In the genomic region with DNA sequence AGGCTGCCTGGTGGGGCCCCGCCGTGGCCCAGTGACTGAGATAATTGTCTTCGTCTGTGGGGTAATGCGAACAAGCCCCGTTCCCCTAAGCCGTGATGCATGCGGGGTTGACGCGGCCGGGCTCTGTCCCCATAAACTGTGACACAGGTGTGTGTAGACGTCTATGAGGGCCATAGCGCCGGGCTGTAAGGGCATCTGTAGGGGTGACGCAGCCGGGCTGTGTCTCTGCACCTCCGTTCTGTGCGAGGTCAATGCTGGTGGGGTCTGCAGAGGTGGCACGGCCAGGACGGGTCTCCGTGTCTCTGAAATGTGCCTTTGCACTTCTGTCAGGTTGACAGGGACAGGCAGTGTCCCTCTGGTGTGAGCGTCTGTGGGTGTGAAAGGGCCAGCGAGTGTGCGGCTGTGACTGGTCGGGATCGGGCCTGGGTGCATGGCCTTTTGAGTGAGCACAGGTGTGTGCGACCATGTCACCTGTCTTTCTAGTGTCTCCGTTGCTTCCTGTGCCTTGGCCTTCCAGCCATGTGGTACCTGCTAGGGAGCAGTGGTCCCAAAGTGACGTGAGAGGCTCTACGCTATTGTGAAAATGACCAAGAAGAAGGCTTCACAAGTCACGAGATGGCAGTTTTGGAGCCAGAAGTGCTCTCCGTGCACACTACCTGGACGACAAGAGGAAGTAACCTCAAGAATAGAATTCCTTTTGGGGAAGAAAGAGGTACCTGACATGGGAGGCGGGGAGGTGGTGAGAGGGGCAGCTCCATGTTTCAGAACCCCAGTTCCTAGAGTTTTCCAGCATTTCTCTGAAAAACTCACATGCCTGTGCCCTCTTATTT, we compare ENCODE assay signal across 8 cellular contexts.
A peak's percentile ranks its signal among the peaks of the same experiment; 100 is the strongest.
DNase-seq lines count a peak whose midpoint lies in the region; ATAC-seq, FAIRE-seq and TF ChIP-seq lines count a peak whose summit lies in the region.

No MANE protein-coding gene starts in this region.

- peak overlapping the region; percentile 95 for H2AFZ ChIP-seq in Loucy (ENCODE audit: low read length)

- H3K9me3 Mint-ChIP-seq in nephron: peaks cover 20% of the 10 kb centered on the region

- H3K4me2 ChIP-seq in BLaER1: peak overlapping the region; percentile 97
- H3K4me2 ChIP-seq in Loucy (ENCODE audit: low read depth, low read length, poor library complexity, severe bottlenecking): peak overlapping the region; percentile 76

- H3K79me2 ChIP-seq in Loucy (ENCODE audit: insufficient read depth, low read length): peaks cover 5% of the 10 kb centered on the region; the same call in 1 of the 2 replicates

- H3K36me3 Mint-ChIP-seq in nephron (ENCODE audit: low read depth): peaks cover 41% of the 10 kb centered on the region

- peaks cover 41% of the 10 kb centered on the region for H3K4me1 ChIP-seq in BLaER1
- peaks cover 15% of the 10 kb centered on the region for H3K4me1 ChIP-seq in Loucy (ENCODE audit: insufficient read depth, low read length, poor library complexity, severe bottlenecking)

- no peak for TF ChIP-seq CTCF in Loucy (conservative IDR thresholded peaks at IDR 0.05; ENCODE audit: low read length)
- no peak for TF ChIP-seq CTCF in coronary artery (IDR thresholded peaks at IDR 0.05)
- no peak for TF ChIP-seq CTCF in nephron (IDR thresholded peaks at IDR 0.05; ENCODE audit: unreplicated experiment in 3 of 3)

- peak overlapping the region; percentile 92 to 100 (median 100) for H3K4me3 Mint-ChIP-seq in nephron

- FAIRE-seq in GM19239 (lab: Jason Lieb, UNC): no peak

- H4K20me1 ChIP-seq in BLaER1 (no peaks in the 10 kb centered on the region), Loucy (ENCODE audit: insufficient read depth, low read length, poor library complexity, severe bottlenecking) (no peaks in the 10 kb centered on the region)

- H3K9me3 ChIP-seq in BLaER1 (peaks cover 32% of the 10 kb centered on the region), Loucy (ENCODE audit: insufficient read depth, low read depth, low read length) (peaks cover 9% of the 10 kb centered on the region; the same call in 1 of the 2 replicates)

- peak overlapping the region in 1 of 3 experiments; percentile 97 for H3K27ac Mint-ChIP-seq in nephron

- DNase-seq in coronary artery (ENCODE audit: low spot score) (no peak), GM19239 (ENCODE audit: insufficient read length, low spot score) (no peak), COLO829 (ENCODE audit: low spot score) (no peak)

- ATAC-seq in GM21423 (IDR thresholded peaks at IDR 0.05; ENCODE audit: unreplicated experiment): no peak
- ATAC-seq in GM18861 (IDR thresholded peaks at IDR 0.05; ENCODE audit: unreplicated experiment): no peak

- H3K9me2 ChIP-seq in Loucy (replicated peaks; ENCODE audit: low read depth, low read length): no peaks in the 10 kb centered on the region

- H3F3A ChIP-seq in Loucy (ENCODE audit: low read depth): no peaks in the 10 kb centered on the region

- H3K27me3 ChIP-seq in BLaER1: no peaks in the 10 kb centered on the region
- H3K27me3 ChIP-seq in Loucy (ENCODE audit: insufficient read depth, low read length, poor library complexity, severe bottlenecking): no peaks in the 10 kb centered on the region

- H3K36me3 ChIP-seq in BLaER1: peaks cover 13% of the 10 kb centered on the region; the same call in 1 of the 2 replicates
- no peaks in the 10 kb centered on the region for H3K36me3 ChIP-seq in Loucy (ENCODE audit: insufficient read depth, low read length)

- H3K4me3 ChIP-seq in BLaER1: peak overlapping the region; percentile 86
- H3K4me3 ChIP-seq in Loucy (ENCODE audit: low read length, poor library complexity, severe bottlenecking): peak overlapping the region; percentile 86
- H3K4me3 ChIP-seq in coronary artery: peak overlapping the region; percentile 63

- peaks cover 45% of the 10 kb centered on the region for H3K4me1 Mint-ChIP-seq in nephron

- H3K27ac ChIP-seq in BLaER1 (peak overlapping the region; percentile 53; the same call in 1 of the 2 replicates), coronary artery (peak overlapping the region in 1 of 2 donors; percentile 89)

- H3K27me3 Mint-ChIP-seq in nephron (ENCODE audit: low read depth): no peaks in the 10 kb centered on the region

- H3K9ac ChIP-seq in BLaER1 (peak overlapping the region; percentile 77), Loucy (ENCODE audit: low read depth, low read length, poor library complexity, severe bottlenecking) (peak overlapping the region; percentile 58)
